In the genomic region with DNA sequence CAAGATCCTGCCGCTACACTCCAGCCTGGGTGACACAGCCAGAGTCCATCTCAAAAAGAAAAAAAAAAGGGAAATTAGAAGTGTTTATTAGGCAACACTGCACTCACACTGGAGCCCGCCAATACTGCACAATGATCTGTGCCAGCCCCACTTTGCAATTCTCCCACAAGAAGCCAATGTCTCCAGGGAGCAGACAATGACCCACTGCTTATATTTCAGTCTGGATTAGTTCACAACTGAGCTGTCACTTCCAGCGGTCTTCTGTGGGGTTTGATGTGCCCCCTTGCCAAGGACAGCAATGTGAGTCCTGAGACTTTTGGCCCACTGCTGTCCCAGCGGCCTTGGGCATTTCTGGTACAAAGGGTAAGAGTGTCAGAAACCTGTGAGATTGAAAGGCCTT, we compare ENCODE assay signal across 21 cellular contexts.
"Had no signal": no experiment of that assay in that cellular context is flagged by ENCODE, and none has a peak within 500 bp of the region (broad histone marks: within the 10 kb centered on the region; RNA-seq: fewer than 3 reads in every experiment).

No MANE protein-coding gene starts in this region.

- H3K9me3 Mint-ChIP-seq: activated CD4-positive, alpha-beta memory T cell treated with anti-CD3 and anti-CD28 coated beads, Interleukin-2, amount 10 ng/mL, durations not matched to agents 7 days and 5 days; activated naive CD8-positive, alpha-beta T cell treated with anti-CD3 and anti-CD28 coated beads, Interleukin-2, amount 10 ng/mL, durations not matched to agents 7 days and 5 days; activated T-cell treated with anti-CD3 and anti-CD28 coated beads, Interleukin-2, amount 50 U/mL, for 24 hours; memory B cell; naive thymus-derived CD8-positive, alpha-beta T cell; T-helper 1 cell treated with Interleukin-12 subunit alpha and Interleukin-12 subunit beta and Interleukin-4 antibody, amounts not matched to agents 30 μg/mL and 1 μg/mL, for 36 hours had no signal

- H3K27me3 ChIP-seq: brain microvascular endothelial cell, hepatocyte, left lung, neutrophil, suprapubic skin, upper lobe of left lung had no signal

- H3K9me3 ChIP-seq: left lung, neutrophil, suprapubic skin, upper lobe of left lung had no signal

- H3K27ac ChIP-seq: brain microvascular endothelial cell, hepatocyte, left lung, neutrophil, suprapubic skin, upper lobe of left lung had no signal

- H3K27ac Mint-ChIP-seq: activated CD4-positive, alpha-beta memory T cell treated with anti-CD3 and anti-CD28 coated beads, Interleukin-2, amount 10 ng/mL, durations not matched to agents 7 days and 5 days; activated T-cell treated with anti-CD3 and anti-CD28 coated beads, Interleukin-2, amount 50 U/mL, for 24 hours; memory B cell; T-helper 1 cell treated with Interleukin-12 subunit alpha and Interleukin-12 subunit beta and Interleukin-4 antibody, amounts not matched to agents 30 μg/mL and 1 μg/mL, for 36 hours had no signal

- H3K4me3 ChIP-seq: hepatocyte, left lung, smooth muscle cell, suprapubic skin, upper lobe of left lung had no signal

- H3K9ac ChIP-seq: parathyroid adenoma had no signal

- H3K4me3 Mint-ChIP-seq: activated CD4-positive, alpha-beta memory T cell treated with anti-CD3 and anti-CD28 coated beads, Interleukin-2, amount 10 ng/mL, durations not matched to agents 7 days and 5 days; activated naive CD8-positive, alpha-beta T cell treated with anti-CD3 and anti-CD28 coated beads, Interleukin-2, amount 10 ng/mL, durations not matched to agents 7 days and 5 days; activated T-cell treated with anti-CD3 and anti-CD28 coated beads, Interleukin-2, amount 50 U/mL, for 24 hours; memory B cell; naive thymus-derived CD8-positive, alpha-beta T cell; T-helper 1 cell treated with Interleukin-12 subunit alpha and Interleukin-12 subunit beta and Interleukin-4 antibody, amounts not matched to agents 30 μg/mL and 1 μg/mL, for 36 hours had no signal

- H3K36me3 ChIP-seq: brain microvascular endothelial cell, left lung, neutrophil, suprapubic skin, upper lobe of left lung had no signal

- DNase-seq: activated CD4-positive, alpha-beta memory T cell treated with anti-CD3 and anti-CD28 coated beads, Interleukin-2, amount 10 ng/mL, durations not matched to agents 7 days and 5 days; activated CD4-positive, alpha-beta T cell treated with anti-CD3 and anti-CD28 coated beads for 4 hours; activated naive CD8-positive, alpha-beta T cell treated with anti-CD3 and anti-CD28 coated beads, Interleukin-2, amount 10 ng/mL, durations not matched to agents 7 days and 5 days; activated T-cell treated with anti-CD3 and anti-CD28 coated beads, Interleukin-2, amount 50 U/mL, for 24 hours; brain microvascular endothelial cell; dermis blood vessel endothelial cell; erythroblast; left lung; naive thymus-derived CD8-positive, alpha-beta T cell; right cardiac atrium; stimulated activated CD4-positive, alpha-beta T cell treated with anti-CD3 and anti-CD28 coated beads, Interleukin-4, amount 100 ng/mL, for 4 hours; stimulated activated CD8-positive, alpha-beta memory T cell treated with anti-CD3 and anti-CD28 coated beads, Interleukin-4, amount 100 ng/mL, for 48 hours; stimulated activated naive CD8-positive, alpha-beta T cell treated with anti-CD3 and anti-CD28 coated beads, Interleukin-15, Interleukin-2, amounts not matched to agents 100 U/mL and 50 U/mL, for 24 hours; upper lobe of left lung had no signal

- H3K36me3 Mint-ChIP-seq: activated naive CD8-positive, alpha-beta T cell treated with anti-CD3 and anti-CD28 coated beads, Interleukin-2, amount 10 ng/mL, durations not matched to agents 7 days and 5 days; memory B cell; naive thymus-derived CD8-positive, alpha-beta T cell had no signal

- H3K27me3 Mint-ChIP-seq: activated CD4-positive, alpha-beta memory T cell treated with anti-CD3 and anti-CD28 coated beads, Interleukin-2, amount 10 ng/mL, durations not matched to agents 7 days and 5 days; activated naive CD8-positive, alpha-beta T cell treated with anti-CD3 and anti-CD28 coated beads, Interleukin-2, amount 10 ng/mL, durations not matched to agents 7 days and 5 days; activated T-cell treated with anti-CD3 and anti-CD28 coated beads, Interleukin-2, amount 50 U/mL, for 24 hours; memory B cell; naive thymus-derived CD8-positive, alpha-beta T cell had no signal

- ATAC-seq: left lung; naive thymus-derived CD8-positive, alpha-beta T cell; right cardiac atrium; stimulated activated naive CD8-positive, alpha-beta T cell treated with anti-CD3 and anti-CD28 coated beads, Interleukin-15, Interleukin-2, amounts not matched to agents 100 U/mL and 50 U/mL, for 24 hours had no signal
